ENCODE assay signal across 1 cellular context in genomic region chr10:22278441-22278782, GRCh38.
TF ChIP-seq lines count a peak whose summit lies in the region.

No MANE protein-coding gene starts in this region.

TF ChIP-seq in K562, 482 proteins besides CTCF, POLR2A, EP300 and RAD21:
- TF ChIP-seq USF1 (CRISPR knock-in tag; IDR thresholded peaks at IDR 0.05) = no peak
TF ChIP-seq in K562: peak in this region for 0.
